13 cellular contexts compared by ENCODE assay signal in the genomic region with DNA sequence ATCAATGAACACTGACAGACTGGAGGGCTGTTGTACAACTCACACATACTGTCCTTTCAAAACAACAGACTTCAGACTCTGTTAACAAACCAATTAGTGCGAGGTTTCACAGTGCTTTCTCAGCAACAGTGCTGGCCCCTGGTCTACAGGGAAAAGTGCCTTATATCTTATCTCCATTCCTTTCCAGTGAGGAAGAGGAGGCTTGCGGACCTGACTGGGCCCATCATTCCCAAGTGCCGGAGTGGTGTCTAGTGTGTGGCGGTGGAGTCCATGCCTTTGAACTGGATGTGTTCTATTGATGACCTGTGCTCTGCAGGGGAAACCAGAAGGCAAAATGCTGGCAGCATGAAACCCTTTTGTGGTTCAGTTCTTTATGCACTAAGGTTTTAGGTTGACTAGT.
"Had no signal": no experiment of that assay in that cellular context is flagged by ENCODE, and none has a peak within 500 bp of the region (broad histone marks: within the 10 kb centered on the region; RNA-seq: fewer than 3 reads in every experiment).

No MANE protein-coding gene starts in this region.

- H3K27ac ChIP-seq: foreskin keratinocyte, ovary, prostate gland, skin epidermis had no signal

- H3K4me3 Mint-ChIP-seq: activated B cell treated with CpG ODN at 0.5 μM for 24 hours; activated CD4-positive, alpha-beta T cell treated with anti-CD3 and anti-CD28 coated beads for 36 hours; activated naive CD8-positive, alpha-beta T cell treated with anti-CD3 and anti-CD28 coated beads for 36 hours; activated T-cell treated with anti-CD3 and anti-CD28 coated beads, Interleukin-2, amount 50 U/mL, for 4 hours; dendritic cell treated with granulocyte-macrophage colony-stimulating factor and Interleukin-4, amounts not matched to agents 40 ng/mL and 50 ng/mL, for 4 days; natural killer cell treated with Interleukin-12 subunit alpha and Interleukin-12 subunit beta and Interleukin-15 and Interleukin-18, amount 100 ng/mL, for 72 hours had no signal

- H3K4me1 ChIP-seq: foreskin keratinocyte, prostate gland had no signal

- H3K27me3 ChIP-seq: ovary, tibial artery had no signal

- DNase-seq: activated B cell treated with CpG ODN at 0.5 μM for 24 hours; activated CD4-positive, alpha-beta T cell treated with anti-CD3 and anti-CD28 coated beads for 36 hours; activated naive CD8-positive, alpha-beta T cell treated with anti-CD3 and anti-CD28 coated beads for 36 hours; activated T-cell treated with anti-CD3 and anti-CD28 coated beads, Interleukin-2, amount 50 U/mL, for 4 hours; effector CD4-positive, alpha-beta T cell; stimulated activated CD4-positive, alpha-beta T cell treated with anti-CD3 and anti-CD28 coated beads, Interleukin-4, amount 100 ng/mL, for 1 hour had no signal

- H3K36me3 ChIP-seq: ovary had no signal

- H3K4me3 ChIP-seq: ovary, prostate gland, skin epidermis, tibial artery had no signal

- H3K9me3 ChIP-seq: ovary, prostate gland, tibial artery had no signal

- H3K27ac Mint-ChIP-seq: activated B cell treated with CpG ODN at 0.5 μM for 24 hours; activated CD4-positive, alpha-beta T cell treated with anti-CD3 and anti-CD28 coated beads for 36 hours; activated naive CD8-positive, alpha-beta T cell treated with anti-CD3 and anti-CD28 coated beads for 36 hours; dendritic cell treated with granulocyte-macrophage colony-stimulating factor and Interleukin-4, amounts not matched to agents 40 ng/mL and 50 ng/mL, for 4 days had no signal

- H3K9me3 Mint-ChIP-seq: activated B cell treated with CpG ODN at 0.5 μM for 24 hours; activated naive CD8-positive, alpha-beta T cell treated with anti-CD3 and anti-CD28 coated beads for 36 hours; activated T-cell treated with anti-CD3 and anti-CD28 coated beads, Interleukin-2, amount 50 U/mL, for 4 hours; dendritic cell treated with granulocyte-macrophage colony-stimulating factor and Interleukin-4, amounts not matched to agents 40 ng/mL and 50 ng/mL, for 4 days; natural killer cell treated with Interleukin-12 subunit alpha and Interleukin-12 subunit beta and Interleukin-15 and Interleukin-18, amount 100 ng/mL, for 72 hours had no signal
